ENCODE assay signal across 8 cellular contexts in genomic region chr2:99154643-99155536, GRCh38. TPM values are rescaled to one million over a fixed set of nuclear protein-coding genes. Genes with fewer than 3 reads are reported as not detected.
DNase-seq lines count a peak whose midpoint lies in the region; ATAC-seq and TF ChIP-seq lines count a peak whose summit lies in the region.

TSS of gene LIPT1 (plus strand) at chr2:99154967. CDS start at chr2:99161958, 6,991 bp downstream.
TSS of gene TSGA10 (minus strand) at chr2:99154942. CDS start at chr2:99109439, 45,503 bp downstream.

- H3K9me3 ChIP-seq in DOHH2 (ENCODE audit: control insufficient read depth, insufficient read depth, low read length) (no peaks in the 10 kb centered on the region), Panc1 (ENCODE audit: control insufficient read depth, insufficient read depth, low read depth, low read length) (no peaks in the 10 kb centered on the region)

- TF ChIP-seq CTCF in DOHH2 (IDR thresholded peaks at IDR 0.05; ENCODE audit: low read depth, low read length, poor library complexity, severe bottlenecking), result peak; percentile 32
- peak; percentile 41 for TF ChIP-seq CTCF in KMS-11 (conservative IDR thresholded peaks at IDR 0.05; ENCODE audit: low read depth, low read length)
- no peak for TF ChIP-seq CTCF in Panc1 (IDR thresholded peaks at IDR 0.05)

- H3K4me2 ChIP-seq in DOHH2 (ENCODE audit: low read length), result peak within 1 kb of the TSS; percentile 97
- H3K4me2 ChIP-seq in KMS-11, result peak within 1 kb of the TSS; percentile 85

- no peaks in the 10 kb centered on the region for H3K27me3 ChIP-seq in DOHH2 (ENCODE audit: control insufficient read depth, low read length)
- no peaks in the 10 kb centered on the region for H3K27me3 ChIP-seq in KMS-11 (ENCODE audit: insufficient read depth, low read depth)
- no peaks in the 10 kb centered on the region for H3K27me3 ChIP-seq in Panc1 (ENCODE audit: control insufficient read depth, insufficient read depth, low read length)

- CTCF ChIA-PET in Panc1 (lab: Charles Lee), result no interaction called here

- DNase-seq in Panc1 (ENCODE audit: low read depth, low spot score), result peak; percentile 55
- DNase-seq in activated T-helper 1 cell treated with anti-CD3 and anti-CD28 coated beads, Interleukin-12 subunit alpha, Interleukin-12 subunit beta, Interleukin-2, Interleukin-4 antibody, amounts not matched to agents 30 ng/mL and 10 ng/mL and 1 ng/mL, durations not matched to agents 14 hours and 24 hours and 36 hours (ENCODE audit: low spot score), result peak; percentile 92
- DNase-seq in fibroblast of gingiva (ENCODE audit: low read depth), result peak; percentile 90
- peak; percentile 96 for DNase-seq in naive B cell

- in situ Hi-C loops in Panc1 (cut with HindIII; ENCODE audit: low pct_unique_long_range_greater_than_20kb, low sequenced_read_pairs), result no loop called here

- BruUV-seq in Panc1 (replicated peaks; lab: Mats Ljungman, UMichigan), result no TSS peak

- POLR2A ChIA-PET in Panc1 (lab: Charles Lee), result no interaction called here

- no peaks in the 10 kb centered on the region for H3K9me3 Mint-ChIP-seq in activated T-helper 1 cell treated with anti-CD3 and anti-CD28 coated beads, Interleukin-12 subunit alpha, Interleukin-12 subunit beta, Interleukin-2, Interleukin-4 antibody, amounts not matched to agents 30 ng/mL and 10 ng/mL and 1 ng/mL, durations not matched to agents 14 hours and 24 hours and 36 hours
- H3K9me3 Mint-ChIP-seq in naive B cell, result no peaks in the 10 kb centered on the region
- no peaks in the 10 kb centered on the region for H3K9me3 Mint-ChIP-seq in stimulated activated memory B cell treated with anti-CD40 and anti-IgM and Interleukin-4, amounts not matched to agents 10 μg/mL and 1 μg/mL and 100 μg/mL, for 72 hours

- H3K4me3 ChIP-seq in DOHH2 (ENCODE audit: low read length), result peak within 1 kb of the TSS; percentile 88
- peak within 1 kb of the TSS; percentile 92 for H3K4me3 ChIP-seq in KMS-11 (IDR thresholded peaks at IDR 0.05; ENCODE audit: insufficient read depth, low read depth, low read length)
- H3K4me3 ChIP-seq in Panc1 (ENCODE audit: low read depth in 2 of 2, low read length in 2 of 2), result peak within 1 kb of the TSS; percentile 88 to 93

- H3K36me3 Mint-ChIP-seq in activated T-helper 1 cell treated with anti-CD3 and anti-CD28 coated beads, Interleukin-12 subunit alpha, Interleukin-12 subunit beta, Interleukin-2, Interleukin-4 antibody, amounts not matched to agents 30 ng/mL and 10 ng/mL and 1 ng/mL, durations not matched to agents 14 hours and 24 hours and 36 hours (ENCODE audit: low read depth), result peaks cover 12% of the 10 kb centered on the region
- peaks cover 5 to 27% of the 10 kb centered on the region in 2 donors for H3K36me3 Mint-ChIP-seq in naive B cell
- H3K36me3 Mint-ChIP-seq in stimulated activated memory B cell treated with anti-CD40 and anti-IgM and Interleukin-4, amounts not matched to agents 10 μg/mL and 1 μg/mL and 100 μg/mL, for 72 hours, result peaks cover 16% of the 10 kb centered on the region

- peak within 1 kb of the TSS; percentile 84 for H3K9ac ChIP-seq in KMS-11

- H3K27me3 Mint-ChIP-seq in activated T-helper 1 cell treated with anti-CD3 and anti-CD28 coated beads, Interleukin-12 subunit alpha, Interleukin-12 subunit beta, Interleukin-2, Interleukin-4 antibody, amounts not matched to agents 30 ng/mL and 10 ng/mL and 1 ng/mL, durations not matched to agents 14 hours and 24 hours and 36 hours (ENCODE audit: insufficient read depth), result no peaks in the 10 kb centered on the region
- H3K27me3 Mint-ChIP-seq in naive B cell, result no peaks in the 10 kb centered on the region
- H3K27me3 Mint-ChIP-seq in stimulated activated memory B cell treated with anti-CD40 and anti-IgM and Interleukin-4, amounts not matched to agents 10 μg/mL and 1 μg/mL and 100 μg/mL, for 72 hours, result no peaks in the 10 kb centered on the region

- peak within 1 kb of the TSS; percentile 95 for H3K27ac Mint-ChIP-seq in activated T-helper 1 cell treated with anti-CD3 and anti-CD28 coated beads, Interleukin-12 subunit alpha, Interleukin-12 subunit beta, Interleukin-2, Interleukin-4 antibody, amounts not matched to agents 30 ng/mL and 10 ng/mL and 1 ng/mL, durations not matched to agents 14 hours and 24 hours and 36 hours
- peak within 1 kb of the TSS in 2 of 6 donors; percentile 93 to 96 for H3K27ac Mint-ChIP-seq in naive B cell
- H3K27ac Mint-ChIP-seq in stimulated activated memory B cell treated with anti-CD40 and anti-IgM and Interleukin-4, amounts not matched to agents 10 μg/mL and 1 μg/mL and 100 μg/mL, for 72 hours, result peak within 1 kb of the TSS; percentile 92

- H3K79me2 ChIP-seq in DOHH2 (ENCODE audit: control insufficient read depth, low read length) (peaks cover 33% of the 10 kb centered on the region), KMS-11 (ENCODE audit: insufficient read depth, low read depth) (no peaks in the 10 kb centered on the region)

- peak within 1 kb of the TSS; percentile 84 for H2AFZ ChIP-seq in KMS-11 (ENCODE audit: low read depth)

- H3K4me1 ChIP-seq in DOHH2 (ENCODE audit: control insufficient read depth, low read length) (peaks cover 45% of the 10 kb centered on the region), KMS-11 (ENCODE audit: low read depth, poor library complexity, severe bottlenecking) (peaks cover 15% of the 10 kb centered on the region), Panc1 (ENCODE audit: control insufficient read depth, insufficient read depth, low read length) (peaks cover 14% of the 10 kb centered on the region)

- no peak within 1 kb of the TSS for H3K4me3 Mint-ChIP-seq in activated T-helper 1 cell treated with anti-CD3 and anti-CD28 coated beads, Interleukin-12 subunit alpha, Interleukin-12 subunit beta, Interleukin-2, Interleukin-4 antibody, amounts not matched to agents 30 ng/mL and 10 ng/mL and 1 ng/mL, durations not matched to agents 14 hours and 24 hours and 36 hours
- peak within 1 kb of the TSS in 5 of 8 donors; percentile 92 to 100 (median 95) for H3K4me3 Mint-ChIP-seq in naive B cell
- peak within 1 kb of the TSS; percentile 96 for H3K4me3 Mint-ChIP-seq in stimulated activated memory B cell treated with anti-CD40 and anti-IgM and Interleukin-4, amounts not matched to agents 10 μg/mL and 1 μg/mL and 100 μg/mL, for 72 hours

- H3K4me1 Mint-ChIP-seq in activated T-helper 1 cell treated with anti-CD3 and anti-CD28 coated beads, Interleukin-12 subunit alpha, Interleukin-12 subunit beta, Interleukin-2, Interleukin-4 antibody, amounts not matched to agents 30 ng/mL and 10 ng/mL and 1 ng/mL, durations not matched to agents 14 hours and 24 hours and 36 hours (ENCODE audit: low read depth), result peaks cover 31% of the 10 kb centered on the region
- H3K4me1 Mint-ChIP-seq in naive B cell, result peaks cover 45 to 53% (median 50%) of the 10 kb centered on the region in 3 donors
- H3K4me1 Mint-ChIP-seq in stimulated activated memory B cell treated with anti-CD40 and anti-IgM and Interleukin-4, amounts not matched to agents 10 μg/mL and 1 μg/mL and 100 μg/mL, for 72 hours, result peaks cover 45% of the 10 kb centered on the region

- peak within 1 kb of the TSS; percentile 72 for H3K27ac ChIP-seq in DOHH2 (ENCODE audit: low read depth, low read length)
- H3K27ac ChIP-seq in KMS-11, result peak within 1 kb of the TSS; percentile 79
- H3K27ac ChIP-seq in Panc1 (ENCODE audit: low read length), result peak within 1 kb of the TSS; percentile 98

- H3K9me2 ChIP-seq in DOHH2 (replicated peaks; ENCODE audit: control insufficient read depth, low read length), result no peaks in the 10 kb centered on the region

- intact Hi-C loops in Panc1 (cut with micrococcal nuclease; ENCODE audit: unreplicated experiment), result no loop called here
- intact Hi-C loops in activated T-helper 1 cell treated with anti-CD3 and anti-CD28 coated beads, Interleukin-12 subunit alpha, Interleukin-12 subunit beta, Interleukin-2, Interleukin-4 antibody, amounts not matched to agents 30 ng/mL and 10 ng/mL and 1 ng/mL, durations not matched to agents 14 hours and 24 hours and 36 hours (cut with micrococcal nuclease), result loop anchor here (1.0 to 10.0 kb wide), 9 partner anchors 14 to 1158 kb away; partner anchors contain the start of genes C2orf15, COA5, INPP4A and MITD1

- ATAC-seq in GM21786 (IDR thresholded peaks at IDR 0.05; ENCODE audit: unreplicated experiment), result peak; percentile 95
- ATAC-seq in Panc1, result peak; percentile 99
- ATAC-seq in naive B cell (ENCODE audit: low read depth in 2 of 2), result peak; percentile 81 to 83
- ATAC-seq in stimulated activated memory B cell treated with anti-CD40 and anti-IgM and Interleukin-4, amounts not matched to agents 10 μg/mL and 1 μg/mL and 100 μg/mL, for 72 hours, result peak; percentile 98

- H3K36me3 ChIP-seq in DOHH2 (ENCODE audit: control insufficient read depth, low read length) (peaks cover 23% of the 10 kb centered on the region), KMS-11 (ENCODE audit: insufficient read depth) (no peaks in the 10 kb centered on the region), Panc1 (ENCODE audit: control insufficient read depth, insufficient read depth, low read length) (0 out of 2 replicates have a peak, but pooled peaks cover 5% of the 10 kb centered on the region)

- H4K20me1 ChIP-seq in DOHH2 (ENCODE audit: control insufficient read depth, insufficient read depth, low read depth, low read length) (no peaks in the 10 kb centered on the region), KMS-11 (ENCODE audit: insufficient read depth) (no peaks in the 10 kb centered on the region)

- H3F3A ChIP-seq in DOHH2 (ENCODE audit: control insufficient read depth, insufficient read depth), result no peaks in the 10 kb centered on the region

RNA-seq across cellular contexts. Expression of gene LIPT1, which starts in this region (rescaled TPM):
- 9.0 TPM for total RNA-seq in Panc1 (2021; ENCODE audit: unreplicated experiment)
- polyA plus RNA-seq in Panc1 (2012; ENCODE audit: insufficient read length), result 2.9 TPM
- total RNA-seq in activated T-helper 1 cell treated with anti-CD3 and anti-CD28 coated beads, Interleukin-12 subunit alpha, Interleukin-12 subunit beta, Interleukin-2, Interleukin-4 antibody, amounts not matched to agents 30 ng/mL and 10 ng/mL and 1 ng/mL, durations not matched to agents 14 hours and 24 hours and 36 hours, result 2.2 and 3.3 TPM in 2 replicates
- polyA plus RNA-seq in naive B cell (ENCODE audit: low read depth in 6 of 6), result 10 to 100 TPM in 5 of 6 donors, 1 to 10 TPM in 1; 9.9 to 23.4 (median 20.6) TPM

RNA-seq across cellular contexts. Expression of gene TSGA10, which starts in this region (rescaled TPM):
- total RNA-seq in Panc1 (2021; ENCODE audit: unreplicated experiment), result 7.5 TPM
- 2.5 TPM for polyA plus RNA-seq in Panc1 (2012; ENCODE audit: insufficient read length)
- 3.0 and 4.1 TPM in 2 replicates for total RNA-seq in activated T-helper 1 cell treated with anti-CD3 and anti-CD28 coated beads, Interleukin-12 subunit alpha, Interleukin-12 subunit beta, Interleukin-2, Interleukin-4 antibody, amounts not matched to agents 30 ng/mL and 10 ng/mL and 1 ng/mL, durations not matched to agents 14 hours and 24 hours and 36 hours
- polyA plus RNA-seq in naive B cell (ENCODE audit: low read depth in 6 of 6), result 10 to 100 TPM; 17.2 to 42.2 (median 21.9) TPM

Comparison
In these comparisons a context has a peak if more than half of its experiments do, and no peak if none do; other contexts are left out.
1. Peak in every context shown above with its lines: DNase-seq, ATAC-seq, H3K4me3 ChIP-seq and H3K27ac ChIP-seq.